ENCODE assay signal across 11 cellular contexts in genomic region chr3:158768361-158768787, GRCh38. TPM values are rescaled to one million over a fixed set of nuclear protein-coding genes. Genes with fewer than 3 reads are reported as not detected.
DNase-seq lines count a peak whose midpoint lies in the region; ATAC-seq lines count a peak whose summit lies in the region.
"Had no signal": no experiment of that assay in that cellular context is flagged by ENCODE, and none has a peak within 500 bp of the region (broad histone marks: within the 10 kb centered on the region; RNA-seq: fewer than 3 reads in every experiment).

No MANE protein-coding gene starts in this region.

- ATAC-seq in GM21390 (IDR thresholded peaks at IDR 0.05; ENCODE audit: unreplicated experiment): no peak
- ATAC-seq: effector memory CD8-positive, alpha-beta T cell had no signal

- DNase-seq in DMS153 (lab: John Stamatoyannopoulos, UW) (peak; percentile 5), DMS153 treated with DMSO at 0.1 percent for 48 hours (lab: John Stamatoyannopoulos, UW; ENCODE audit: unreplicated experiment) (no peak), medulla oblongata (ENCODE audit: extremely low spot score) (peak; percentile 33), ureter (ENCODE audit: low spot score) (peak; percentile 58), NK-92 (lab: John Stamatoyannopoulos, UW; ENCODE audit: unreplicated experiment) (no peak)
- no peak for DNase-seq in effector CD8-positive, alpha-beta T cell (lab: John Stamatoyannopoulos, UW)
- DNase-seq: effector memory CD8-positive, alpha-beta T cell; stimulated activated CD4-positive, alpha-beta T cell treated with anti-CD3 and anti-CD28 coated beads, Interleukin-2, amount 100 ng/mL, for 48 hours; T1000 had no signal

- H3K36me3 ChIP-seq in esophagus (ENCODE audit: control insufficient read depth in 2 of 2, insufficient read depth in 2 of 2, low read length in 1 of 2): no peaks in the 10 kb centered on the region

- no peaks in the 10 kb centered on the region for H3K9me3 ChIP-seq in esophagus (ENCODE audit: control insufficient read depth in 2 of 2, insufficient read depth in 1 of 2, low read depth in 1 of 2, low read length in 1 of 2)

- 13 to 18% methylated on average over 7 of the region's 7 CpGs for WGBS in esophagus, 2 donors

- H3K4me3 ChIP-seq in esophagus (ENCODE audit: low read depth in 1 of 2, low read length in 2 of 2): no peak overlapping the region

- peaks cover 0 to 2% of the 10 kb centered on the region in 2 donors for H3K4me1 ChIP-seq in esophagus (ENCODE audit: control insufficient read depth in 2 of 2, insufficient read depth in 2 of 2, low read length in 1 of 2)

- H3K27me3 ChIP-seq in esophagus (ENCODE audit: control insufficient read depth in 1 of 2, insufficient read depth in 2 of 2, low read length in 2 of 2): no peaks in the 10 kb centered on the region

- H3K27ac ChIP-seq in esophagus (ENCODE audit: low read depth in 2 of 2, low read length in 1 of 2): peak overlapping the region; percentile 27 to 54

RNA-seq across cellular contexts. Expression of gene MFSD1, which starts 33.5 kb away (rescaled TPM):
- polyA plus RNA-seq in esophagus: 10 to 100 TPM; 41.1 to 53.6 TPM
- 67.6 TPM for total RNA-seq in ureter

RNA-seq across cellular contexts. Expression of gene RARRES1, which starts 36.1 kb away (rescaled TPM):
- 1 to 10 TPM in 1 of 2 donors, under 1 TPM in 1; 0.96 to 3.0 TPM for polyA plus RNA-seq in esophagus
- 48.5 TPM for total RNA-seq in ureter

Comparison
In these comparisons a context has a peak if more than half of its experiments do, and no peak if none do; other contexts are left out.
1. DNase-seq: peak in DMS153 (single experiment), medulla oblongata (single experiment) and ureter (single experiment); none in DMS153 treated with DMSO at 0.1 percent for 48 hours (single experiment), effector CD8-positive, alpha-beta T cell (single experiment) and NK-92 (single experiment).